In the genomic region with DNA sequence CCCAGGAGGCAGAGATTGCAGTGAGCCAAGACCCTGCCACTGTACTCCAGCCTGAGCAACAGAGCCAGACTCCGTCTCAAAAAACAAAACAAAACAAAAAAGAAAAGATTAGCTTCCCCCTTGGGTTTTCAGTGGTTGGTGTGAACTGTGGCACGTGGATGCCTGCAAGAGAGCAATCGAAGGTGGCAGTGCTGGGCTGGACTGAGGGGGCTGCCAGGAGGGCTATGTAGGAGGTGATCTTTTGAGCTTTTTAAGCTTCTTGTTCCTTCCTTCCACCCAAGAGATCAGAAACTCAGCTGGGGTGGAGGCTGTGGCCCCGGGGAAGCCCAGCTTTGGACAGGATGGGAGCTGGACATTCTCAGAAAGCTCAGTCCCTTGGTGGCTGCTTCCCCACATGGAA, we compare ENCODE assay signal across 9 cellular contexts. TPM values are rescaled to one million over a fixed set of nuclear protein-coding genes. Genes with fewer than 3 reads are reported as not detected.
DNase-seq lines count a peak whose midpoint lies in the region; ATAC-seq, FAIRE-seq and TF ChIP-seq lines count a peak whose summit lies in the region.
"Had no signal": no experiment of that assay in that cellular context is flagged by ENCODE, and none has a peak within 500 bp of the region (broad histone marks: within the 10 kb centered on the region; RNA-seq: fewer than 3 reads in every experiment).

No MANE protein-coding gene starts in this region.

- intact Hi-C loops in psoas muscle (cut with DNase I) (loop anchor here in 1 of 2 donors (5.0 kb wide), 1 partner anchor 34 kb away; no protein-coding TSS in a partner anchor), dorsolateral prefrontal cortex (cut with DNase I) (loop anchor here in 1 of 2 donors (5.0 kb wide), 1 partner anchor 34 kb away; no protein-coding TSS in a partner anchor)

- no peaks in the 10 kb centered on the region for H3K9me3 ChIP-seq in SJSA1 (replicated peaks)
- H3K9me3 ChIP-seq in psoas muscle = no peaks in the 10 kb centered on the region
- H3K9me3 ChIP-seq in small intestine (ENCODE audit: control insufficient read depth, low read depth) = no peaks in the 10 kb centered on the region

- no peak for ATAC-seq in psoas muscle

- H3K27me3 ChIP-seq in SJSA1 (replicated peaks) (no peaks in the 10 kb centered on the region), psoas muscle (ENCODE audit: insufficient read depth in 3 of 3, low read length in 2 of 3) (peaks cover 0 to 21% (median 0%) of the 10 kb centered on the region in 3 donors), dorsolateral prefrontal cortex (peaks cover 0 to 85% (median 32%) of the 10 kb centered on the region in 45 donors), small intestine (ENCODE audit: control insufficient read depth in 2 of 2, insufficient read depth in 2 of 2, low read length in 2 of 2) (no peaks in the 10 kb centered on the region)

- H3K4me3 ChIP-seq in SJSA1 (no peak overlapping the region), psoas muscle (no peak overlapping the region), dorsolateral prefrontal cortex (no peak overlapping the region), small intestine (ENCODE audit: low read depth in 1 of 2, low read length in 2 of 2) (no peak overlapping the region)

- no peak for TF ChIP-seq CTCF in C4-2B (conservative IDR thresholded peaks at IDR 0.05)
- no peak for TF ChIP-seq CTCF in psoas muscle (IDR thresholded peaks at IDR 0.05)
- no peak for TF ChIP-seq CTCF in dorsolateral prefrontal cortex (IDR thresholded peaks at IDR 0.05 in 54 of 56, conservative IDR thresholded peaks at IDR 0.05 in 2 of 56; ENCODE audit: low read depth in 1 of 56, partially characterized antibody in 56 of 56)

- WGBS in psoas muscle, 3 donors = 54 to 67% (median 59%) methylated on average over 2 to 4 of the region's 4 CpGs
- WGBS in small intestine, 3 donors = 74 to 91% (median 80%) methylated on average over 4 of the region's 4 CpGs

- no peak for FAIRE-seq in small intestine (lab: Jason Lieb, UNC)
- FAIRE-seq: bronchial epithelial cell had no signal

- H3K36me3 ChIP-seq in SJSA1 (no peaks in the 10 kb centered on the region), psoas muscle (ENCODE audit: insufficient read depth in 1 of 2, low read depth in 1 of 2) (no peaks in the 10 kb centered on the region), small intestine (ENCODE audit: control insufficient read depth in 2 of 2, insufficient read depth in 2 of 2, low read length in 2 of 2) (no peaks in the 10 kb centered on the region)

- DNase-seq in SJSA1 (ENCODE audit: low read depth in 1 of 2, low spot score in 2 of 2) = no peak
- DNase-seq in epithelial cell of prostate (ENCODE audit: low read depth, low spot score) = no peak
- DNase-seq in psoas muscle = no peak
- DNase-seq in AG20443 (ENCODE audit: low spot score) = no peak
- DNase-seq in dorsolateral prefrontal cortex = no peak
- DNase-seq in epidermal melanocyte (ENCODE audit: insufficient read length, low spot score) = no peak
- no peak for DNase-seq in small intestine

- H3K27ac ChIP-seq in C4-2B (peak overlapping the region; percentile 96), SJSA1 (peak overlapping the region; percentile 75), epithelial cell of prostate (peak overlapping the region; percentile 89), psoas muscle (peak overlapping the region; percentile 83), dorsolateral prefrontal cortex (peak overlapping the region in 17 of 59 donors; percentile 0 to 87 (median 64)), small intestine (ENCODE audit: low read depth in 1 of 2, low read length in 1 of 2) (peak overlapping the region in 1 of 2 donors; percentile 100)

- H3K4me1 ChIP-seq in SJSA1 (replicated peaks) = peaks cover 41% of the 10 kb centered on the region
- H3K4me1 ChIP-seq in psoas muscle = peaks cover 27% of the 10 kb centered on the region
- peaks cover 0 to 13% of the 10 kb centered on the region in 2 donors for H3K4me1 ChIP-seq in small intestine (ENCODE audit: control insufficient read depth in 2 of 2, insufficient read depth in 1 of 2, low read depth in 1 of 2, low read length in 1 of 2)

RNA-seq across cellular contexts. Expression of gene PRPS1, which starts 49.6 kb away (rescaled TPM):
- total RNA-seq in SJSA1 (2014; rRNA removed; shearing (Covaris generic)) = 72.0 and 117 TPM in 2 replicates
- 10 to 100 TPM; 30.5 to 48.4 (median 43.2) TPM for total RNA-seq in psoas muscle
- polyA plus RNA-seq in psoas muscle = 10 to 100 TPM; 20.7 to 63.2 (median 31.2) TPM
- total RNA-seq in dorsolateral prefrontal cortex = 10 to 100 TPM; 23.4 to 69.9 (median 44.7) TPM
- 10 to 100 TPM in 2 of 3 donors, 1 to 10 TPM in 1; 2.9 to 18.2 (median 13.2) TPM for polyA plus RNA-seq in small intestine
